23 cellular contexts compared by ENCODE assay signal in genomic region chr18:55115606-55116005, GRCh38.
DNase-seq lines count a peak whose midpoint lies in the region; TF ChIP-seq lines count a peak whose summit lies in the region.
"Had no signal": no experiment of that assay in that cellular context is flagged by ENCODE, and none has a peak within 500 bp of the region (broad histone marks: within the 10 kb centered on the region; RNA-seq: fewer than 3 reads in every experiment).

No MANE protein-coding gene starts in this region.

- H3K4me3 Mint-ChIP-seq in activated naive CD4-positive, alpha-beta T cell treated with anti-CD3 and anti-CD28 coated beads for 36 hours = no peak overlapping the region
- H3K4me3 Mint-ChIP-seq: CD4-positive, CD25-positive, alpha-beta regulatory T cell; GM23338 had no signal

- H3K9me3 Mint-ChIP-seq in activated naive CD4-positive, alpha-beta T cell treated with anti-CD3 and anti-CD28 coated beads for 36 hours = no peaks in the 10 kb centered on the region
- H3K9me3 Mint-ChIP-seq: GM23338 had no signal

- no peak for TF ChIP-seq CTCF in foreskin fibroblast (IDR thresholded peaks at IDR 0.05; ENCODE audit: low read depth, low read length)

- intact Hi-C loops in activated naive CD4-positive, alpha-beta T cell treated with anti-CD3 and anti-CD28 coated beads for 36 hours (cut with micrococcal nuclease) = no loop called here

- no peaks in the 10 kb centered on the region for H3K4me1 Mint-ChIP-seq in activated naive CD4-positive, alpha-beta T cell treated with anti-CD3 and anti-CD28 coated beads for 36 hours (ENCODE audit: low read depth)
- H3K4me1 Mint-ChIP-seq: CD4-positive, CD25-positive, alpha-beta regulatory T cell; GM23338 had no signal

- no peak overlapping the region for H3K4me3 ChIP-seq in foreskin fibroblast (ENCODE audit: low read depth in 1 of 2, low read length in 2 of 2)
- H3K4me3 ChIP-seq: A549, GM23338, HAP-1, SK-N-MC had no signal

- no peaks in the 10 kb centered on the region for H3K36me3 Mint-ChIP-seq in activated naive CD4-positive, alpha-beta T cell treated with anti-CD3 and anti-CD28 coated beads for 36 hours (ENCODE audit: low read depth)
- H3K36me3 Mint-ChIP-seq: CD4-positive, CD25-positive, alpha-beta regulatory T cell had no signal

- H3K27me3 Mint-ChIP-seq in activated naive CD4-positive, alpha-beta T cell treated with anti-CD3 and anti-CD28 coated beads for 36 hours (ENCODE audit: low read depth) = peaks cover 4% of the 10 kb centered on the region
- H3K27me3 Mint-ChIP-seq: CD4-positive, CD25-positive, alpha-beta regulatory T cell had no signal

- CTCF ChIA-PET in activated naive CD4-positive, alpha-beta T cell treated with anti-CD3 and anti-CD28 coated beads for 36 hours (lab: Charles Lee) = no interaction called here

- H3K27ac Mint-ChIP-seq in activated naive CD4-positive, alpha-beta T cell treated with anti-CD3 and anti-CD28 coated beads for 36 hours = no peak overlapping the region
- H3K27ac Mint-ChIP-seq: CD4-positive, CD25-positive, alpha-beta regulatory T cell; GM23338 had no signal

- DNase-seq in AG20443 (ENCODE audit: low spot score) (peak; percentile 32), HT1080 (ENCODE audit: low read depth) (peak; percentile 10), foreskin fibroblast (peak; percentile 44 to 74), renal cortical epithelial cell (ENCODE audit: low read depth) (peak; percentile 82), NCI-H524 treated with DMSO at 0.1 percent for 48 hours (lab: John Stamatoyannopoulos, UW) (no peak)
- DNase-seq in activated naive CD4-positive, alpha-beta T cell treated with anti-CD3 and anti-CD28 coated beads for 36 hours = no peak
- DNase-seq in activated CD4-positive, alpha-beta T cell treated with anti-CD3 and anti-CD28 coated beads, Interleukin-2, amount 50 U/mL, for 48 hours = no peak
- DNase-seq: CD4-positive, CD25-positive, alpha-beta regulatory T cell; COR-L47; DMS 273 treated with DMSO at 0.1 percent for 48 hours; DND-41; KG1; NCI-H1105; NCI-H2081; NCI-H2171; NCI-H345; NCI-H526; OCI-M1; SHP77 had no signal

Comparison
In these comparisons a context has a peak if more than half of its experiments do, and no peak if none do; other contexts are left out.
1. DNase-seq: peak in AG20443 (single experiment), HT1080 (single experiment), foreskin fibroblast (2 of 2) and renal cortical epithelial cell (single experiment); none in activated naive CD4-positive, alpha-beta T cell treated with anti-CD3 and anti-CD28 coated beads for 36 hours (single experiment), activated CD4-positive, alpha-beta T cell treated with anti-CD3 and anti-CD28 coated beads, Interleukin-2, amount 50 U/mL, for 48 hours (0 of 2) and NCI-H524 treated with DMSO at 0.1 percent for 48 hours (single experiment).